Comparison of ENCODE assay signal across 19 cellular contexts in genomic region chr14:55851961-55852360, GRCh38.
"Had no signal": no experiment of that assay in that cellular context is flagged by ENCODE, and none has a peak within 500 bp of the region (broad histone marks: within the 10 kb centered on the region; RNA-seq: fewer than 3 reads in every experiment).

No MANE protein-coding gene starts in this region.

- H3K27ac Mint-ChIP-seq: activated CD4-positive, alpha-beta T cell treated with anti-CD3 and anti-CD28 coated beads, Interleukin-2, amount 10 ng/mL, durations not matched to agents 7 days and 5 days; activated CD8-positive, alpha-beta memory T cell treated with anti-CD3 and anti-CD28 coated beads, Interleukin-2, amount 10 ng/mL, durations not matched to agents 7 days and 5 days; activated CD8-positive, alpha-beta T cell treated with anti-CD3 and anti-CD28 coated beads for 36 hours; activated naive CD8-positive, alpha-beta T cell treated with anti-CD3 and anti-CD28 coated beads, Interleukin-2, amount 50 U/mL, for 24 hours; memory B cell; stimulated activated naive CD8-positive, alpha-beta T cell treated with anti-CD3 and anti-CD28 coated beads, Interleukin-15, Interleukin-2, amounts not matched to agents 100 ng/mL and 50 ng/mL, for 24 hours; T-cell had no signal

- H3K36me3 Mint-ChIP-seq: activated CD8-positive, alpha-beta memory T cell treated with anti-CD3 and anti-CD28 coated beads, Interleukin-2, amount 10 ng/mL, durations not matched to agents 7 days and 5 days; memory B cell; T-cell had no signal

- H3K4me3 ChIP-seq: cardiac muscle cell, sigmoid colon, thyroid gland, upper lobe of right lung had no signal

- H3K27me3 Mint-ChIP-seq: activated CD4-positive, alpha-beta T cell treated with anti-CD3 and anti-CD28 coated beads, Interleukin-2, amount 10 ng/mL, durations not matched to agents 7 days and 5 days had no signal

- H3K4me3 Mint-ChIP-seq: activated CD4-positive, alpha-beta T cell treated with anti-CD3 and anti-CD28 coated beads, Interleukin-2, amount 10 ng/mL, durations not matched to agents 7 days and 5 days; activated CD8-positive, alpha-beta memory T cell treated with anti-CD3 and anti-CD28 coated beads, Interleukin-2, amount 10 ng/mL, durations not matched to agents 7 days and 5 days; activated CD8-positive, alpha-beta T cell treated with anti-CD3 and anti-CD28 coated beads for 36 hours; activated naive CD8-positive, alpha-beta T cell treated with anti-CD3 and anti-CD28 coated beads, Interleukin-2, amount 50 U/mL, for 24 hours; memory B cell; stimulated activated naive CD8-positive, alpha-beta T cell treated with anti-CD3 and anti-CD28 coated beads, Interleukin-15, Interleukin-2, amounts not matched to agents 100 ng/mL and 50 ng/mL, for 24 hours; T-cell had no signal

- DNase-seq: activated CD4-positive, alpha-beta T cell treated with anti-CD3 and anti-CD28 coated beads, Interleukin-2, amount 10 ng/mL, durations not matched to agents 7 days and 5 days; activated CD4-positive, CD25-positive, alpha-beta regulatory T cell treated with anti-CD3 and anti-CD28 coated beads, Interleukin-2, amount 50 U/mL, for 72 hours; activated CD8-positive, alpha-beta memory T cell treated with anti-CD3 and anti-CD28 coated beads, Interleukin-2, amount 10 ng/mL, durations not matched to agents 7 days and 5 days; activated CD8-positive, alpha-beta T cell treated with anti-CD3 and anti-CD28 coated beads for 36 hours; activated effector memory CD4-positive, alpha-beta T cell treated with anti-CD3 and anti-CD28 coated beads, Interleukin-2, amount 50 U/mL, for 16 hours; activated naive CD4-positive, alpha-beta T cell treated with anti-CD3 and anti-CD28 coated beads, Interleukin-2, amount 50 U/mL, for 16 hours; activated naive CD8-positive, alpha-beta T cell treated with anti-CD3 and anti-CD28 coated beads, Interleukin-2, amount 50 U/mL, for 24 hours; activated T-cell treated with anti-CD3 and anti-CD28 coated beads for 4 hours; effector CD8-positive, alpha-beta T cell; foreskin melanocyte; kidney glomerular epithelial cell; sigmoid colon; T-cell; thyroid gland; upper lobe of right lung; WERI-Rb-1 had no signal

- H3K9me3 ChIP-seq: sigmoid colon, thyroid gland, upper lobe of right lung had no signal

- H3K4me1 Mint-ChIP-seq: activated CD4-positive, alpha-beta T cell treated with anti-CD3 and anti-CD28 coated beads, Interleukin-2, amount 10 ng/mL, durations not matched to agents 7 days and 5 days; activated CD8-positive, alpha-beta memory T cell treated with anti-CD3 and anti-CD28 coated beads, Interleukin-2, amount 10 ng/mL, durations not matched to agents 7 days and 5 days; memory B cell; T-cell had no signal

- H3K9me3 Mint-ChIP-seq: activated CD4-positive, alpha-beta T cell treated with anti-CD3 and anti-CD28 coated beads, Interleukin-2, amount 10 ng/mL, durations not matched to agents 7 days and 5 days; activated CD8-positive, alpha-beta T cell treated with anti-CD3 and anti-CD28 coated beads for 36 hours; activated naive CD8-positive, alpha-beta T cell treated with anti-CD3 and anti-CD28 coated beads, Interleukin-2, amount 50 U/mL, for 24 hours; memory B cell; stimulated activated naive CD8-positive, alpha-beta T cell treated with anti-CD3 and anti-CD28 coated beads, Interleukin-15, Interleukin-2, amounts not matched to agents 100 ng/mL and 50 ng/mL, for 24 hours; T-cell had no signal

- H3K36me3 ChIP-seq: cardiac muscle cell, sigmoid colon, thyroid gland, upper lobe of right lung, WERI-Rb-1 had no signal

- H3K4me1 ChIP-seq: thyroid gland, upper lobe of right lung had no signal

- ATAC-seq: activated CD8-positive, alpha-beta memory T cell treated with anti-CD3 and anti-CD28 coated beads, Interleukin-2, amount 10 ng/mL, durations not matched to agents 7 days and 5 days; activated CD8-positive, alpha-beta T cell treated with anti-CD3 and anti-CD28 coated beads for 36 hours; activated naive CD8-positive, alpha-beta T cell treated with anti-CD3 and anti-CD28 coated beads, Interleukin-2, amount 50 U/mL, for 24 hours; T-cell; upper lobe of right lung had no signal

- H3K27me3 ChIP-seq: cardiac muscle cell, sigmoid colon, thyroid gland, upper lobe of right lung had no signal

- H3K27ac ChIP-seq: cardiac muscle cell, sigmoid colon, thyroid gland, upper lobe of right lung, WERI-Rb-1 had no signal
